ENCODE assay signal across 6 cellular contexts in genomic region chr6:136105797-136106196, GRCh38.
DNase-seq lines count a peak whose midpoint lies in the region; ATAC-seq, FAIRE-seq and TF ChIP-seq lines count a peak whose summit lies in the region.
"Not testable (repeated sequence)": the region's sequence is repeated elsewhere in the genome, so short reads cannot be mapped to it uniquely, and the experiment has no call there.

No MANE protein-coding gene starts in this region.

- not testable (repeated sequence) for H2BK5ac ChIP-seq in mesenchymal stem cell (ENCODE audit: low read depth, low read length, poor library complexity, severe bottlenecking)

- TF ChIP-seq CTCF in HEK293 (tag by site-specific recombination; IDR thresholded peaks at IDR 0.05); K562 (IDR thresholded peaks at IDR 0.05 in 2 of 3, conservative IDR thresholded peaks at IDR 0.05 in 1 of 3; ENCODE audit: insufficient read depth in 2 of 3, low read depth in 1 of 3, low read length in 3 of 3); left ventricle myocardium inferior (IDR thresholded peaks at IDR 0.05; ENCODE audit: borderline replicate concordance); nephron (IDR thresholded peaks at IDR 0.05; ENCODE audit: unreplicated experiment in 3 of 3): not testable (repeated sequence)

- H4K8ac ChIP-seq in mesenchymal stem cell (ENCODE audit: low read length): not testable (repeated sequence)

- not testable (repeated sequence) for H3K9ac ChIP-seq in K562 (ENCODE audit: insufficient read depth in 1 of 2, low read depth in 2 of 2, low read length in 2 of 2); mesenchymal stem cell (ENCODE audit: low read length)

- H3K9me1 ChIP-seq in K562 (ENCODE audit: control insufficient read depth, insufficient read depth, low read length): not testable (repeated sequence)

- not testable (repeated sequence) for H3K14ac ChIP-seq in mesenchymal stem cell (ENCODE audit: low read length in 2 of 2)

- TF ChIP-seq EP300 in K562 (IDR thresholded peaks at IDR 0.05; ENCODE audit: low read length): not testable (repeated sequence)

- not testable (repeated sequence) for H4K91ac ChIP-seq in mesenchymal stem cell (ENCODE audit: low read length)

- not testable (repeated sequence) for H2AFZ ChIP-seq in K562 (ENCODE audit: low read depth, low read length); mesenchymal stem cell (ENCODE audit: low read depth, low read length)

- H2AK5ac ChIP-seq in mesenchymal stem cell (ENCODE audit: low read length, severe bottlenecking): not testable (repeated sequence)

- not testable (repeated sequence) for H3K4me3 Mint-ChIP-seq in nephron

- in situ Hi-C loops in K562 (cut with MboI): not testable (repeated sequence)

- TF ChIP-seq RAD21 in K562 (CRISPR knock-in tag; conservative IDR thresholded peaks at IDR 0.05 in 1 of 2, IDR thresholded peaks at IDR 0.05 in 1 of 2): not testable (repeated sequence)

- H2BK12ac ChIP-seq in mesenchymal stem cell (ENCODE audit: low read length in 2 of 2): not testable (repeated sequence)

- H3K18ac ChIP-seq in mesenchymal stem cell (ENCODE audit: low read depth in 1 of 2, low read length in 2 of 2): not testable (repeated sequence)

- H3K4me2 ChIP-seq in K562 (ENCODE audit: insufficient read depth, low read length); mesenchymal stem cell (ENCODE audit: low read length, poor library complexity, severe bottlenecking): not testable (repeated sequence)

- H3K4ac ChIP-seq in mesenchymal stem cell (ENCODE audit: low read depth in 1 of 2, low read length in 2 of 2): not testable (repeated sequence)

- FAIRE-seq in K562 (lab: Jason Lieb, UNC): peak; percentile 19

- not testable (repeated sequence) for H3K9me3 ChIP-seq in HEK293 (ENCODE audit: control insufficient read depth, insufficient read depth, low read depth, low read length); K562 (replicated peaks; ENCODE audit: control insufficient read depth, insufficient read depth, low read depth, low read length); left ventricle myocardium inferior (replicated peaks); mesenchymal stem cell (ENCODE audit: control insufficient read depth, low read length)

- H3K4me3 ChIP-seq in HEK293 (ENCODE audit: low read depth, low read length); K562; left ventricle myocardium inferior; mesenchymal stem cell (ENCODE audit: insufficient read depth in 1 of 2, low read depth in 1 of 2, low read length in 2 of 2): not testable (repeated sequence)

- ATAC-seq in K562: not testable (repeated sequence)
- peak; percentile 58 for ATAC-seq in left lobe of liver

- POLR2A ChIA-PET in HEK293 (lab: Yijun Ruan, JAX): not testable (repeated sequence)
- POLR2A ChIA-PET in K562 (lab: Yijun Ruan, JAX): interaction anchor here (0.8 to 1.9 kb wide), 2 partner anchors 8 to 184 kb away, joined by 4 to 5 read pairs; partner anchors contain the start of gene BCLAF1

- DNase-seq in K562 (ENCODE audit: extremely low read depth in 1 of 4, low spot score in 3 of 4); left ventricle myocardium inferior; left lobe of liver (ENCODE audit: low spot score); mesenchymal stem cell: not testable (repeated sequence)

- CTCF ChIA-PET in HEK293 (lab: Yijun Ruan, JAX): not testable (repeated sequence)
- CTCF ChIA-PET in K562 (lab: Yijun Ruan, JAX; ENCODE audit: low intra/inter-chr PET ratio): interaction anchor here (0.6 to 0.7 kb wide), 2 partner anchors 285 to 474 kb away, joined by 3 to 4 read pairs; no protein-coding TSS in a partner anchor

- H3K23ac ChIP-seq in mesenchymal stem cell (ENCODE audit: low read length in 2 of 2): not testable (repeated sequence)

- H3K27me3 Mint-ChIP-seq in nephron (ENCODE audit: low read depth): not testable (repeated sequence)

- TF ChIP-seq POLR2A in K562 (conservative IDR thresholded peaks at IDR 0.05): not testable (repeated sequence)

- not testable (repeated sequence) for H3K36me3 Mint-ChIP-seq in nephron (ENCODE audit: low read depth)

- not testable (repeated sequence) for H3K79me2 ChIP-seq in K562 (ENCODE audit: control insufficient read depth, insufficient read depth, low read length)

- H3K36me3 ChIP-seq in HEK293 (ENCODE audit: control insufficient read depth in 2 of 2, insufficient read depth in 1 of 2, low read length in 2 of 2); K562 (ENCODE audit: control insufficient read depth, insufficient read depth, low read length); left ventricle myocardium inferior: not testable (repeated sequence)
- peaks cover 0 to 31% of the 10 kb centered on the region in 2 experiments for H3K36me3 ChIP-seq in mesenchymal stem cell (ENCODE audit: control insufficient read depth in 1 of 2, insufficient read depth in 2 of 2, low read depth in 1 of 2, low read length in 2 of 2)

- H3K27ac Mint-ChIP-seq in nephron: peak overlapping the region in 2 of 3 experiments; percentile 45 to 49

- H3K4me1 ChIP-seq in HEK293 (ENCODE audit: control insufficient read depth, insufficient read depth, low read length); K562 (replicated peaks in 1 of 2; ENCODE audit: control insufficient read depth in 2 of 2, insufficient read depth in 2 of 2, low read length in 2 of 2); mesenchymal stem cell (ENCODE audit: control insufficient read depth, insufficient read depth, low read depth, low read length): not testable (repeated sequence)
- H3K4me1 ChIP-seq in left ventricle myocardium inferior: peaks cover 96% of the 10 kb centered on the region

- 7% methylated on average over 4 of the region's 4 CpGs for WGBS in K562 (ENCODE audit: insufficient coverage, low coverage, missing lambda C conversion rate)
- WGBS in mesenchymal stem cell: 100% methylated on average over 3 of the region's 4 CpGs

- H3K4me1 Mint-ChIP-seq in nephron: peaks cover 49% of the 10 kb centered on the region

- H2BK15ac ChIP-seq in mesenchymal stem cell (ENCODE audit: low read depth, poor library complexity, severe bottlenecking): peak overlapping the region; percentile 23

- BruUV-seq in K562 (replicated peaks; lab: Mats Ljungman, UMichigan): not testable (repeated sequence)

- H3K27ac ChIP-seq in HEK293 (ENCODE audit: extremely low read depth, low read depth, low read length); K562 (ENCODE audit: extremely low read depth, low read depth, low read length); mesenchymal stem cell (ENCODE audit: low read length, poor library complexity, severe bottlenecking): not testable (repeated sequence)
- H3K27ac ChIP-seq in left ventricle myocardium inferior (replicated peaks): peak overlapping the region; percentile 91

- not testable (repeated sequence) for H3K9me3 Mint-ChIP-seq in nephron

- H4K20me1 ChIP-seq in K562 (replicated peaks; ENCODE audit: control insufficient read depth, insufficient read depth, low read length): not testable (repeated sequence)

- intact Hi-C loops in K562 (cut with micrococcal nuclease): not testable (repeated sequence)
- intact Hi-C loops in left ventricle myocardium inferior (cut with micrococcal nuclease): loop anchor here (10.0 kb wide), 1 partner anchor 71 kb away; no protein-coding TSS in a partner anchor

- H3K27me3 ChIP-seq in K562 (ENCODE audit: control insufficient read depth in 2 of 2, insufficient read depth in 2 of 2, low read length in 2 of 2): peaks cover 0 to 12% of the 10 kb centered on the region in 2 experiments; a peak in 2 of 5 replicates
- H3K27me3 ChIP-seq in left ventricle myocardium inferior (ENCODE audit: low read depth); mesenchymal stem cell (ENCODE audit: control insufficient read depth in 1 of 2, insufficient read depth in 1 of 2, low read length in 2 of 2): not testable (repeated sequence)

- H3K79me1 ChIP-seq in mesenchymal stem cell (replicated peaks; ENCODE audit: low read length, poor library complexity, severe bottlenecking): not testable (repeated sequence)

- not testable (repeated sequence) for H2BK120ac ChIP-seq in mesenchymal stem cell (ENCODE audit: low read depth, low read length)

TF ChIP-seq in HEK293, 187 proteins besides CTCF, POLR2A, EP300 and RAD21:
- TF ChIP-seq SCRT2 (tag by site-specific recombination; IDR thresholded peaks at IDR 0.05): peak; percentile 79
TF ChIP-seq in HEK293: peak in this region for 1; not testable (repeated sequence) for 186.
